Comparison of ENCODE assay signal across 15 cellular contexts in genomic region chr4:60794372-60794771, GRCh38.
DNase-seq lines count a peak whose midpoint lies in the region; ATAC-seq and TF ChIP-seq lines count a peak whose summit lies in the region.
"Had no signal": no experiment of that assay in that cellular context is flagged by ENCODE, and none has a peak within 500 bp of the region (broad histone marks: within the 10 kb centered on the region; RNA-seq: fewer than 3 reads in every experiment).

No MANE protein-coding gene starts in this region.

- H3K4me1 Mint-ChIP-seq in chondrocyte (ENCODE audit: low read depth): no peaks in the 10 kb centered on the region

- H3K27me3 ChIP-seq in rectal smooth muscle tissue (ENCODE audit: control insufficient read depth, insufficient read depth, low read length): no peaks in the 10 kb centered on the region
- H3K27me3 ChIP-seq in aorta (ENCODE audit: control insufficient read depth in 1 of 2, insufficient read depth in 2 of 2, low read length in 1 of 2): no peaks in the 10 kb centered on the region
- H3K27me3 ChIP-seq in uterus: no peaks in the 10 kb centered on the region

- H3K4me1 ChIP-seq in rectal smooth muscle tissue (ENCODE audit: control insufficient read depth, insufficient read depth, low read length) (no peaks in the 10 kb centered on the region), aorta (ENCODE audit: control insufficient read depth in 1 of 2, insufficient read depth in 2 of 2, low read length in 2 of 2) (peaks cover 0 to 9% of the 10 kb centered on the region in 2 donors), uterus (no peaks in the 10 kb centered on the region)
- H3K4me1 ChIP-seq: A549, Caco-2 had no signal

- H3K36me3 Mint-ChIP-seq in chondrocyte (ENCODE audit: low read depth): no peaks in the 10 kb centered on the region

- H3K9ac ChIP-seq in rectal smooth muscle tissue (ENCODE audit: low read length): no peak overlapping the region
- H3K9ac ChIP-seq: GM23248 had no signal

- DNase-seq in NCI-H1105 treated with DMSO at 0.1 percent for 48 hours (lab: John Stamatoyannopoulos, UW) (peak; percentile 20), NCI-H1105 (lab: John Stamatoyannopoulos, UW) (no peak), chondrocyte (ENCODE audit: low spot score) (peak; percentile 51), aorta (peak in 1 of 2 donors; percentile 43), uterus (no peak)
- no peak for DNase-seq in stimulated activated CD4-positive, alpha-beta T cell treated with anti-CD3 and anti-CD28 coated beads, Interleukin-15, amount 100 ng/mL, for 24 hours
- DNase-seq: AML-193; Caco-2; CD4-positive, alpha-beta T cell; GM23248; HCEC 1CT had no signal

- no peak overlapping the region for H3K4me3 Mint-ChIP-seq in chondrocyte (ENCODE audit: unreplicated experiment)
- H3K4me3 Mint-ChIP-seq: CD4-positive, alpha-beta T cell had no signal

- H3K4me3 ChIP-seq in rectal smooth muscle tissue (ENCODE audit: low read length) (no peak overlapping the region), aorta (ENCODE audit: low read length in 2 of 2) (peak overlapping the region; percentile 16 to 49), uterus (no peak overlapping the region)
- H3K4me3 ChIP-seq: A549, GM23248 had no signal

- no peak for TF ChIP-seq CTCF in chondrocyte (IDR thresholded peaks at IDR 0.05)
- TF ChIP-seq CTCF in uterus (IDR thresholded peaks at IDR 0.05): no peak

- peak overlapping the region; percentile 58 for H3K27ac ChIP-seq in rectal smooth muscle tissue (ENCODE audit: low read depth, low read length)
- peak overlapping the region; percentile 45 to 55 for H3K27ac ChIP-seq in aorta (ENCODE audit: low read depth in 1 of 2, low read length in 2 of 2)
- no peak overlapping the region for H3K27ac ChIP-seq in uterus
- H3K27ac ChIP-seq: 22Rv1, A549, C4-2B, GM23248 had no signal

- WGBS in aorta, 2 donors: 17 to 28% methylated on average over 14 of the region's 14 CpGs

- intact Hi-C loops in aorta (cut with DNase I) (loop anchor here in 1 of 2 donors (10.0 kb wide), 1 partner anchor 110 kb away; no protein-coding TSS in a partner anchor), uterus (cut with DNase I; ENCODE audit: low total_unique reads) (no loop called here)

- ATAC-seq in aorta (ENCODE audit: low FRiP score): no peak
- ATAC-seq: A549 had no signal

- no peaks in the 10 kb centered on the region for H3K27me3 Mint-ChIP-seq in chondrocyte (ENCODE audit: low read depth)
- H3K27me3 Mint-ChIP-seq: CD4-positive, alpha-beta T cell had no signal

- no peak for TF ChIP-seq POLR2A in uterus (IDR thresholded peaks at IDR 0.05)

- no peaks in the 10 kb centered on the region for H3K9me3 Mint-ChIP-seq in chondrocyte (ENCODE audit: low read depth)

- no peak overlapping the region for H3K27ac Mint-ChIP-seq in chondrocyte (ENCODE audit: unreplicated experiment)
- H3K27ac Mint-ChIP-seq: CD4-positive, alpha-beta T cell had no signal

- H3K36me3 ChIP-seq in rectal smooth muscle tissue (ENCODE audit: control insufficient read depth, insufficient read depth, low read length) (no peaks in the 10 kb centered on the region), aorta (ENCODE audit: control insufficient read depth in 1 of 2, insufficient read depth in 2 of 2, low read length in 1 of 2) (no peaks in the 10 kb centered on the region), uterus (no peaks in the 10 kb centered on the region)

- H3K9me3 ChIP-seq in aorta (ENCODE audit: control insufficient read depth, low read length) (no peaks in the 10 kb centered on the region), uterus (no peaks in the 10 kb centered on the region)
- H3K9me3 ChIP-seq: A549, Caco-2 had no signal

Comparison
In these comparisons a context has a peak if more than half of its experiments do, and no peak if none do; other contexts are left out.
1. DNase-seq: peak in NCI-H1105 treated with DMSO at 0.1 percent for 48 hours (single experiment) and chondrocyte (single experiment); none in NCI-H1105 (single experiment), stimulated activated CD4-positive, alpha-beta T cell treated with anti-CD3 and anti-CD28 coated beads, Interleukin-15, amount 100 ng/mL, for 24 hours (single experiment) and uterus (0 of 2).
2. H3K27ac ChIP-seq: peak in rectal smooth muscle tissue (single experiment) and aorta (2 of 2); none in uterus (0 of 2).
3. H3K4me3 ChIP-seq: peak in aorta (2 of 2); none in rectal smooth muscle tissue (single experiment) and uterus (0 of 2).